Comparison of ENCODE assay signal across 10 cellular contexts in the genomic region with DNA sequence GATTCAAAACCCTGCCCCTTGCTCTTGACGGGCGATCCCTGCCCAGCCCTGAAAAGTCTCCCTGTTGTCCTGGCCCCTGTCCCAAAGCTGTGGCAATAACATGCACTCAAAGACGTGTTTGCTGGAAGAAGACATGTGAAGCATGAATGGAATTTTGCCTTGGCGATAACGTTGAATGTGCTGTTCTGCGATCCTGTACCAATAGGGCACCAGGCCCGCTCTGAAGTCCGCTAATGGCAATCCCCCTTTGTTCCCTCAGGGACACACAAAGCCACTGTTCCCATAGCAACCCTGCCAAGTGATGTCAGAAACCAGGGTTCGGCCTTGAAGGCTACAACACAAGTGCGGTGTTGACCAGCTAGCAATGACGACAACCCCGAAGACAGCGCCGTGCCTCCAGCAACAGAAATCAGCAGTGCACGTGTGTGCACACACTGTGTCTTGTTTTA.
A peak's percentile ranks its signal among the peaks of the same experiment; 100 is the strongest.
DNase-seq lines count a peak whose midpoint lies in the region; ATAC-seq lines count a peak whose summit lies in the region.
"Had no signal": no experiment of that assay in that cellular context is flagged by ENCODE, and none has a peak within 500 bp of the region (broad histone marks: within the 10 kb centered on the region; RNA-seq: fewer than 3 reads in every experiment).

No MANE protein-coding gene starts in this region.

- intact Hi-C loops in cardiac septum (cut with DNase I) = loop anchor here (5.0 kb wide), 1 partner anchor 72 kb away; no protein-coding TSS in a partner anchor

- peak; percentile 72 for DNase-seq in AG08396 (ENCODE audit: low spot score)
- peak in 46 of 56 donors; percentile 7 to 89 (median 58) for DNase-seq in amygdala (lab: John Stamatoyannopoulos, UW)
- peak; percentile 83 for DNase-seq in cardiac septum (ENCODE audit: low spot score)
- DNase-seq in occipital lobe (lab: John Stamatoyannopoulos, UW) = peak; percentile 35
- DNase-seq in SIG-M5 (lab: John Stamatoyannopoulos, UW) = no peak
- DNase-seq in HUDEP-2 (lab: John Stamatoyannopoulos, UW; ENCODE audit: unreplicated experiment in 76 of 76) = no peak
- DNase-seq: RPMI8226 had no signal

- ATAC-seq in HG03378 (IDR thresholded peaks at IDR 0.05; ENCODE audit: unreplicated experiment) (no peak), GM18861 (IDR thresholded peaks at IDR 0.05; ENCODE audit: unreplicated experiment) (no peak)
- ATAC-seq: natural killer cell treated with Interleukin-12 subunit alpha and Interleukin-12 subunit beta and Interleukin-15 and Interleukin-18, amount 100 ng/mL, for 72 hours had no signal

Comparison
In these comparisons a context has a peak if more than half of its experiments do, and no peak if none do; other contexts are left out.
1. DNase-seq: peak in AG08396 (single experiment), amygdala (46 of 56), cardiac septum (single experiment) and occipital lobe (single experiment); none in SIG-M5 (single experiment) and HUDEP-2 (0 of 76).